Comparison of ENCODE assay signal across 20 cellular contexts in the genomic region with DNA sequence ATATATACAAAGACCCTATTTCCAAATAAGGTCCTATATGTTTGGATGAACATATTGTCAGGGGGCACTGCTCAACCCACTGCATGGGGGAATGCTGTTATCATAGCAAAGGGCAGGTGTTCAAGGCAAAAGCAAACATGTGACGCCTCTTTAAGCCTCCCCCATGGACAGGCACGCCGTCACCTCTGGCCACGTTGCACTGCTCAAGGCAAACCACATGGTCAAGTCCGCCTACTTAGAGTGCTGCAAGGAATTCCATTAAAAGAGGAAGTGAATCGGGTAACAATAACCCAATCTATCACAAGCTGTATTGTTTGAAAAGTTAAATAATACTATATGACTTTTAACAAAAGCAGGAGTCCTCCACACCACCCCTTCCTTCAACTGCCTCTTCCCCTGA.
"Had no signal": no experiment of that assay in that cellular context is flagged by ENCODE, and none has a peak within 500 bp of the region (broad histone marks: within the 10 kb centered on the region; RNA-seq: fewer than 3 reads in every experiment).

No MANE protein-coding gene starts in this region.

- H3K27ac Mint-ChIP-seq: activated CD4-positive, alpha-beta memory T cell treated with anti-CD3 and anti-CD28 coated beads for 36 hours; activated CD8-positive, alpha-beta memory T cell treated with anti-CD3 and anti-CD28 coated beads, Interleukin-2, amount 10 ng/mL, durations not matched to agents 7 days and 5 days; activated naive CD4-positive, alpha-beta T cell treated with anti-CD3 and anti-CD28 coated beads for 36 hours; activated T-helper 2 cell treated with anti-CD3 and anti-CD28 coated beads, Interferon-gamma antibody, Interleukin-2, Interleukin-4, amounts not matched to agents 10 μg/mL and 5 μg/mL and 100 μg/mL, durations not matched to agents 14 hours and 24 hours and 36 hours; nephron progenitor cell; stimulated activated naive B cell treated with anti-CD40 and anti-IgM and Interleukin-4, amounts not matched to agents 10 μg/mL and 1 μg/mL and 100 μg/mL, for 72 hours had no signal

- H3K9me3 ChIP-seq: ascending aorta, breast epithelium, transverse colon had no signal

- FAIRE-seq: endothelial cell of umbilical vein had no signal

- H3K4me1 ChIP-seq: breast epithelium, transverse colon had no signal

- H3K9me3 Mint-ChIP-seq: activated CD4-positive, alpha-beta memory T cell treated with anti-CD3 and anti-CD28 coated beads for 36 hours; activated naive CD4-positive, alpha-beta T cell treated with anti-CD3 and anti-CD28 coated beads for 36 hours; activated T-helper 2 cell treated with anti-CD3 and anti-CD28 coated beads, Interferon-gamma antibody, Interleukin-2, Interleukin-4, amounts not matched to agents 10 μg/mL and 5 μg/mL and 100 μg/mL, durations not matched to agents 14 hours and 24 hours and 36 hours; stimulated activated naive B cell treated with anti-CD40 and anti-IgM and Interleukin-4, amounts not matched to agents 10 μg/mL and 1 μg/mL and 100 μg/mL, for 72 hours had no signal

- H3K36me3 Mint-ChIP-seq: activated CD4-positive, alpha-beta memory T cell treated with anti-CD3 and anti-CD28 coated beads for 36 hours; activated CD8-positive, alpha-beta memory T cell treated with anti-CD3 and anti-CD28 coated beads, Interleukin-2, amount 10 ng/mL, durations not matched to agents 7 days and 5 days; stimulated activated naive B cell treated with anti-CD40 and anti-IgM and Interleukin-4, amounts not matched to agents 10 μg/mL and 1 μg/mL and 100 μg/mL, for 72 hours had no signal

- H3K27me3 Mint-ChIP-seq: activated CD4-positive, alpha-beta memory T cell treated with anti-CD3 and anti-CD28 coated beads for 36 hours; activated CD8-positive, alpha-beta memory T cell treated with anti-CD3 and anti-CD28 coated beads, Interleukin-2, amount 10 ng/mL, durations not matched to agents 7 days and 5 days; stimulated activated naive B cell treated with anti-CD40 and anti-IgM and Interleukin-4, amounts not matched to agents 10 μg/mL and 1 μg/mL and 100 μg/mL, for 72 hours had no signal

- H3K4me3 ChIP-seq: ascending aorta, breast epithelium, transverse colon had no signal

- H3K4me3 Mint-ChIP-seq: activated CD4-positive, alpha-beta memory T cell treated with anti-CD3 and anti-CD28 coated beads for 36 hours; activated CD8-positive, alpha-beta memory T cell treated with anti-CD3 and anti-CD28 coated beads, Interleukin-2, amount 10 ng/mL, durations not matched to agents 7 days and 5 days; activated naive CD4-positive, alpha-beta T cell treated with anti-CD3 and anti-CD28 coated beads for 36 hours; nephron progenitor cell; stimulated activated naive B cell treated with anti-CD40 and anti-IgM and Interleukin-4, amounts not matched to agents 10 μg/mL and 1 μg/mL and 100 μg/mL, for 72 hours had no signal

- H3K27ac ChIP-seq: breast epithelium, transverse colon, WERI-Rb-1 had no signal

- DNase-seq: activated CD4-positive, alpha-beta memory T cell treated with anti-CD3 and anti-CD28 coated beads for 36 hours; activated CD8-positive, alpha-beta memory T cell treated with anti-CD3 and anti-CD28 coated beads, Interleukin-2, amount 10 ng/mL, durations not matched to agents 7 days and 5 days; activated naive CD4-positive, alpha-beta T cell treated with anti-CD3 and anti-CD28 coated beads for 36 hours; activated T-cell treated with anti-CD3 and anti-CD28 coated beads, Interleukin-2, amount 50 U/mL, for 1 hour; cerebellar nuclear complex; effector CD8-positive, alpha-beta T cell; foreskin fibroblast; glutamatergic neuron; kidney glomerular epithelial cell; nephron progenitor cell; occipital lobe; stimulated activated CD4-positive, alpha-beta T cell treated with anti-CD3 and anti-CD28 coated beads, Interleukin-2, amount 100 ng/mL, for 48 hours; stimulated activated naive B cell treated with anti-CD40 and anti-IgM and Interleukin-4, amounts not matched to agents 10 μg/mL and 1 μg/mL and 100 μg/mL, for 72 hours; substantia nigra; transverse colon; WERI-Rb-1 had no signal

- H3K27me3 ChIP-seq: ascending aorta, breast epithelium, transverse colon had no signal

- ATAC-seq: activated CD8-positive, alpha-beta memory T cell treated with anti-CD3 and anti-CD28 coated beads, Interleukin-2, amount 10 ng/mL, durations not matched to agents 7 days and 5 days; stimulated activated naive B cell treated with anti-CD40 and anti-IgM and Interleukin-4, amounts not matched to agents 10 μg/mL and 1 μg/mL and 100 μg/mL, for 72 hours had no signal

- H3K36me3 ChIP-seq: ascending aorta, breast epithelium, transverse colon, WERI-Rb-1 had no signal

- H3K4me1 Mint-ChIP-seq: activated CD8-positive, alpha-beta memory T cell treated with anti-CD3 and anti-CD28 coated beads, Interleukin-2, amount 10 ng/mL, durations not matched to agents 7 days and 5 days had no signal
